ENCODE assay signal across 28 cellular contexts in the genomic region with DNA sequence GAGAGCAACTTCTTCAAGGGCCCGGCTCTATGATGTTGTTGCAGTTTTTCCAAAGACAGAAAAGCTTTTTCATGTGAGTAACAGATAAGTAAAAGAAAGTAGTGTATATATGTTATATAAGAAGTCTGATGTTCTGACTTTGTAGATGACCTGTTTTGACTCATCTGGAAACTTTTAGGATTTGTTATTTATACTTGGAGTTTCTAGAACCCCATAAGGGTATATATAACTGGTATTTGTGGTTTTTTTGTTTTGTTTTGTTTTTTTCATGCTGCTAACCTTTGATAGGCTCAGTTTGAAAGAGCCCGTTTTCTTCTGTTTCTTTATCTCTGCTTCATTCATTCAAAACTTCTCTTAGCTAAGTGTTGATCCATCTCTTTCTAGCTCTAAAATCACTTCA. TPM values are rescaled to one million over a fixed set of nuclear protein-coding genes. Genes with fewer than 3 reads are reported as not detected.
"Had no signal": no experiment of that assay in that cellular context is flagged by ENCODE, and none has a peak within 500 bp of the region (broad histone marks: within the 10 kb centered on the region; RNA-seq: fewer than 3 reads in every experiment).

No MANE protein-coding gene starts in this region.

- H3K27ac Mint-ChIP-seq: nephron had no signal

- H3K36me3 ChIP-seq: prostate gland had no signal

- H3K4me3 ChIP-seq: left lung, lower lobe of right lung, pancreas, prostate gland, skin epidermis, thyroid gland, upper lobe of right lung had no signal

- DNase-seq: hypothalamus; immature natural killer cell; kidney; left colon; left lung; lower lobe of right lung; mammary epithelial cell; mesenchymal stem cell; naive thymus-derived CD8-positive, alpha-beta T cell; nucleus accumbens; pancreas; posterior cingulate gyrus; retina; right cardiac atrium; stimulated activated CD4-positive, alpha-beta T cell treated with anti-CD3 and anti-CD28 coated beads, Interleukin-4, amount 100 ng/mL, for 24 hours; stimulated activated naive CD4-positive, alpha-beta T cell treated with Interleukin-2 at 50 U/mL for 16 hours; stimulated activated naive CD8-positive, alpha-beta T cell treated with anti-CD3 and anti-CD28 coated beads, Interleukin-15, amount 100 ng/mL, for 72 hours; substantia nigra; thyroid gland; trophoblast cell; upper lobe of right lung had no signal

- H3K4me3 Mint-ChIP-seq: immature natural killer cell; naive thymus-derived CD8-positive, alpha-beta T cell; nephron; neural crest cell; stimulated activated memory B cell treated with anti-CD40 and anti-IgM and Interleukin-4, amounts not matched to agents 10 μg/mL and 1 μg/mL and 100 μg/mL, for 72 hours; stimulated activated naive CD8-positive, alpha-beta T cell treated with anti-CD3 and anti-CD28 coated beads, Interleukin-15, amount 100 ng/mL, for 72 hours had no signal

- H3K9me3 ChIP-seq: left lung, lower lobe of right lung, pancreas, prostate gland, thyroid gland, upper lobe of right lung had no signal

- H3K9me3 Mint-ChIP-seq: immature natural killer cell; naive thymus-derived CD8-positive, alpha-beta T cell; nephron; neural crest cell; stimulated activated memory B cell treated with anti-CD40 and anti-IgM and Interleukin-4, amounts not matched to agents 10 μg/mL and 1 μg/mL and 100 μg/mL, for 72 hours; stimulated activated naive CD8-positive, alpha-beta T cell treated with anti-CD3 and anti-CD28 coated beads, Interleukin-15, amount 100 ng/mL, for 72 hours had no signal

- H3K27ac ChIP-seq: left lung, lower lobe of right lung, pancreas, prostate gland, skin epidermis, thyroid gland, upper lobe of right lung had no signal

- ATAC-seq: left colon; left lung; lower lobe of right lung; naive thymus-derived CD8-positive, alpha-beta T cell; pancreas; right cardiac atrium; sciatic nerve; stimulated activated memory B cell treated with anti-CD40 and anti-IgM and Interleukin-4, amounts not matched to agents 10 μg/mL and 1 μg/mL and 100 μg/mL, for 72 hours; stimulated activated naive CD8-positive, alpha-beta T cell treated with anti-CD3 and anti-CD28 coated beads, Interleukin-15, amount 100 ng/mL, for 72 hours; upper lobe of right lung had no signal

- H3K27me3 Mint-ChIP-seq: naive thymus-derived CD8-positive, alpha-beta T cell; stimulated activated memory B cell treated with anti-CD40 and anti-IgM and Interleukin-4, amounts not matched to agents 10 μg/mL and 1 μg/mL and 100 μg/mL, for 72 hours; stimulated activated naive CD8-positive, alpha-beta T cell treated with anti-CD3 and anti-CD28 coated beads, Interleukin-15, amount 100 ng/mL, for 72 hours had no signal

RNA-seq across cellular contexts. Expression of a gene that starts 21.2 kb away (rescaled TPM):
- total RNA-seq: naive thymus-derived CD8-positive, alpha-beta T cell had no signal

RNA-seq across cellular contexts. Expression of a gene that starts 41.8 kb away (rescaled TPM):
- total RNA-seq: kidney; left colon; naive thymus-derived CD8-positive, alpha-beta T cell; neural crest cell; temporal lobe had no signal
